10 cellular contexts compared by ENCODE assay signal in the genomic region with DNA sequence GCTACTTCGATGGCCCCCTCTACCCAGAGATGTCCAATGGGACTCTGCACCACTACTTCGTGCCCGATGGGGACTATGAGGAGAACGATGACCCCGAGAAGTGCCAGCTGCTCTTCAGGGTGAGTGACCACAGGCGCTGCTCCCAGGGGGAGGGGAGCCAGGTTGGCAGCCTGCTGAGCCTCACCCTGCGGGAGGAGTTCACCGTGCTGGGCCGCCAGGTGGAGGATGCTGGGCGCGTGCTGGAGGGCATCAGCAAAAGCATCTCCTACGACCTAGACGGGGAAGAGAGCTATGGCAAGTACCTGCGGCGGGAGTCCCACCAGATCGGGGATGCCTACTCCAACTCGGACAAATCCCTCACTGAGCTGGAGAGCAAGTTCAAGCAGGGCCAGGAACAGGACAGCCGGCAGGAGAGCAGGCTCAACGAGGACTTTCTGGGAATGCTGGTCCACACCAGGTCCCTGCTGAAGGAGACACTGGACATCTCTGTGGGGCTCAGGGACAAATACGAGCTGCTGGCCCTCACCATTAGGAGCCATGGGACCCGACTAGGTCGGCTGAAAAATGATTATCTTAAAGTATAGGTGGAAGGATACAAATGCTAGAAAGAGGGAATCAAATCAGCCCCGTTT. TPM values are rescaled to one million over a fixed set of nuclear protein-coding genes. Genes with fewer than 3 reads are reported as not detected.
DNase-seq lines count a peak whose midpoint lies in the region; ATAC-seq and TF ChIP-seq lines count a peak whose summit lies in the region.
"Had no signal": no experiment of that assay in that cellular context is flagged by ENCODE, and none has a peak within 500 bp of the region (broad histone marks: within the 10 kb centered on the region; RNA-seq: fewer than 3 reads in every experiment).

No MANE protein-coding gene starts in this region.

- H3K27ac ChIP-seq in gastrocnemius medialis: peak overlapping the region; percentile 63 to 72 (median 71)

- peaks cover 6% of the 10 kb centered on the region for H3K27me3 ChIP-seq in H7 (ENCODE audit: control insufficient read depth, insufficient read depth, low read length)
- no peaks in the 10 kb centered on the region for H3K27me3 ChIP-seq in gastrocnemius medialis

- H3K36me3 ChIP-seq in H7 (replicated peaks; ENCODE audit: control insufficient read depth, insufficient read depth, low read length) (no peaks in the 10 kb centered on the region), gastrocnemius medialis (no peaks in the 10 kb centered on the region)

- in situ Hi-C loops in gastrocnemius medialis (cut with MboI; ENCODE audit: low sequenced_read_pairs in 4 of 4): no loop called here

- H3K4me1 ChIP-seq in gastrocnemius medialis: peaks cover 15 to 18% of the 10 kb centered on the region in 2 donors

- no peak for TF ChIP-seq POLR2A in gastrocnemius medialis (IDR thresholded peaks at IDR 0.05)

- H3K9me3 ChIP-seq in gastrocnemius medialis: no peaks in the 10 kb centered on the region

- ATAC-seq in gastrocnemius medialis: peak; percentile 11 to 14

- peak overlapping the region; percentile 86 for H3K4me3 Mint-ChIP-seq in chondrocyte (ENCODE audit: unreplicated experiment)
- H3K4me3 Mint-ChIP-seq in activated CD4-positive, alpha-beta T cell treated with anti-CD3 and anti-CD28 coated beads, Interleukin-2, amount 10 ng/mL, durations not matched to agents 24 days and 14 days: no peak overlapping the region

- TF ChIP-seq CTCF in chondrocyte (IDR thresholded peaks at IDR 0.05) (no peak), gastrocnemius medialis (IDR thresholded peaks at IDR 0.05 in 4 of 5, conservative IDR thresholded peaks at IDR 0.05 in 1 of 5) (no peak)

- no peaks in the 10 kb centered on the region for H3K27me3 Mint-ChIP-seq in chondrocyte (ENCODE audit: low read depth)
- no peaks in the 10 kb centered on the region for H3K27me3 Mint-ChIP-seq in activated CD4-positive, alpha-beta T cell treated with anti-CD3 and anti-CD28 coated beads, Interleukin-2, amount 10 ng/mL, durations not matched to agents 24 days and 14 days

- H3K4me3 ChIP-seq in H7 (ENCODE audit: insufficient read depth, low read depth, low read length) (no peak overlapping the region), gastrocnemius medialis (peak overlapping the region; percentile 54 to 59 (median 56))

- peaks cover 64% of the 10 kb centered on the region for H3K4me1 Mint-ChIP-seq in chondrocyte (ENCODE audit: low read depth)
- H3K4me1 Mint-ChIP-seq in activated CD4-positive, alpha-beta T cell treated with anti-CD3 and anti-CD28 coated beads, Interleukin-2, amount 10 ng/mL, durations not matched to agents 24 days and 14 days: no peaks in the 10 kb centered on the region

- H3K36me3 Mint-ChIP-seq in chondrocyte (ENCODE audit: low read depth): peaks cover 2% of the 10 kb centered on the region
- no peaks in the 10 kb centered on the region for H3K36me3 Mint-ChIP-seq in activated CD4-positive, alpha-beta T cell treated with anti-CD3 and anti-CD28 coated beads, Interleukin-2, amount 10 ng/mL, durations not matched to agents 24 days and 14 days (ENCODE audit: low read depth)

- peak; percentile 35 for DNase-seq in H7
- DNase-seq in chondrocyte (ENCODE audit: low spot score): peak; percentile 83
- DNase-seq in islet precursor cell: peak; percentile 59
- peak in 1 of 2 donors; percentile 15 for DNase-seq in gastrocnemius medialis
- DNase-seq in mucosa of gallbladder (ENCODE audit: low spot score): no peak
- DNase-seq in NCI-H526 treated with DMSO at 0.1 percent for 48 hours (lab: John Stamatoyannopoulos, UW): no peak
- no peak for DNase-seq in activated CD4-positive, alpha-beta T cell treated with anti-CD3 and anti-CD28 coated beads, Interleukin-2, amount 10 ng/mL, durations not matched to agents 24 days and 14 days
- no peak for DNase-seq in KG1 (lab: John Stamatoyannopoulos, UW)
- DNase-seq: MV-4-11; stimulated activated CD4-positive, alpha-beta T cell treated with anti-CD3 and anti-CD28 coated beads, Interleukin-15, amount 100 ng/mL, for 24 hours had no signal

- peak overlapping the region; percentile 87 for H3K27ac Mint-ChIP-seq in chondrocyte (ENCODE audit: unreplicated experiment)
- no peak overlapping the region for H3K27ac Mint-ChIP-seq in activated CD4-positive, alpha-beta T cell treated with anti-CD3 and anti-CD28 coated beads, Interleukin-2, amount 10 ng/mL, durations not matched to agents 24 days and 14 days

- intact Hi-C loops in gastrocnemius medialis (cut with DNase I; ENCODE audit: low total_unique reads): loop anchor here (5.0 kb wide), 3 partner anchors 48 to 242 kb away; a partner anchor contains a TSS
- intact Hi-C loops in activated CD4-positive, alpha-beta T cell treated with anti-CD3 and anti-CD28 coated beads, Interleukin-2, amount 10 ng/mL, durations not matched to agents 24 days and 14 days (cut with micrococcal nuclease): no loop called here

- no peaks in the 10 kb centered on the region for H3K9me3 Mint-ChIP-seq in chondrocyte (ENCODE audit: low read depth)
- no peaks in the 10 kb centered on the region for H3K9me3 Mint-ChIP-seq in activated CD4-positive, alpha-beta T cell treated with anti-CD3 and anti-CD28 coated beads, Interleukin-2, amount 10 ng/mL, durations not matched to agents 24 days and 14 days

RNA-seq across cellular contexts. Expression of a gene that starts 0.8 kb away (rescaled TPM):
- total RNA-seq in H7 (2014; rRNA removed; shearing (Covaris generic)): 0.07 TPM in 2 replicates
- total RNA-seq in chondrocyte (98.5 to 258 TPM (median 102 TPM) in 3 replicates), gastrocnemius medialis (10 to 100 TPM; 10.7 to 23.6 (median 21.3) TPM), mucosa of gallbladder (8.5 TPM)
- not detected in 2 replicates for total RNA-seq in activated CD4-positive, alpha-beta T cell treated with anti-CD3 and anti-CD28 coated beads, Interleukin-2, amount 10 ng/mL, durations not matched to agents 24 days and 14 days

RNA-seq across cellular contexts. Expression of a gene that starts 45.9 kb away (rescaled TPM):
- not detected in 2 replicates for total RNA-seq in H7 (2014; rRNA removed; shearing (Covaris generic))
- total RNA-seq in chondrocyte: 0.51 to 4.2 TPM (median 0.90 TPM) in 3 replicates
- 10 to 100 TPM in 1 of 4 donors, under 1 TPM in 2, not detected in 1; 0.25 to 10.2 (median 0.65) TPM for total RNA-seq in gastrocnemius medialis
- total RNA-seq in mucosa of gallbladder: 26.2 TPM
- not detected in 2 replicates for total RNA-seq in activated CD4-positive, alpha-beta T cell treated with anti-CD3 and anti-CD28 coated beads, Interleukin-2, amount 10 ng/mL, durations not matched to agents 24 days and 14 days

Comparison
In these comparisons a context has a peak if more than half of its experiments do, and no peak if none do; other contexts are left out.
1. DNase-seq: peak in H7 (single experiment), chondrocyte (single experiment) and islet precursor cell (single experiment); none in mucosa of gallbladder (single experiment), NCI-H526 treated with DMSO at 0.1 percent for 48 hours (single experiment), activated CD4-positive, alpha-beta T cell treated with anti-CD3 and anti-CD28 coated beads, Interleukin-2, amount 10 ng/mL, durations not matched to agents 24 days and 14 days (single experiment) and KG1 (single experiment).